In the genomic region with DNA sequence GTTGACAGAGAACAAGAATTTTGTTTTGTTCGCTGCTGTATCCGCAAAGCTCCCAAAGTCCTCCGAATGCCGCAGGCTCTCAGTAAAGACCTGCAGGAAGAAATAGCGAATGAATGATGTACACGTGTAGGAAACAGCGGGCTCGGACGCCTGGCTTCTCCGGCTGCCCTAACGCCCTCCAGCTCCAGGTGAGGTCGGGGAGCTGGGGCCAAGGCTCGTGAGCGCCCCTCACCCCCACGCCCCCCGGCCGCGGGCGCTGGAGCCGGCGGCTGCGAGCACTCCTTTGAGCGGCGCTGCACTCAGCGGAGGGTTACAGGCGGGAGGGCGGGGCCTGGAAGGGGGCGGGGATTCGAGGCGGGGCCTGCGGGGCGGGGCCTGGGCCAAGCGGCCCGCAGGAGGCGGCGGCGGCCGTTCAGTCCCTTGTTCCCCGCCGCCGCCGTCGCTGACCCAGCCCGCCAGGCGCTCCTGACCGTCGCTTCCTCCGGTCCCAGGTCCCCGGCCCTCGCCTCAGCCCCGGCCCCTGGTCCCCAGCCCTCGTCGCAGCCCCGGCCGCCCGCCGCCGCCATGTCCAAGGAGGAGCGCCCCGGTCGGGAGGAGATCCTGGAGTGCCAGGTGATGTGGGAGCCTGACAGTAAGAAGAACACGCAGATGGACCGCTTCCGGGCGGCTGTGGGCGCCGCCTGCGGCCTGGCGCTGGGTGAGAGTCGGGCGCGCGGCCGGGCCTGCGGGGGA, we compare ENCODE assay signal across 8 cellular contexts. TPM values are rescaled to one million over a fixed set of nuclear protein-coding genes. Genes with fewer than 3 reads are reported as not detected.
DNase-seq lines count a peak whose midpoint lies in the region; ATAC-seq, FAIRE-seq and TF ChIP-seq lines count a peak whose summit lies in the region.

A gene with protein sequence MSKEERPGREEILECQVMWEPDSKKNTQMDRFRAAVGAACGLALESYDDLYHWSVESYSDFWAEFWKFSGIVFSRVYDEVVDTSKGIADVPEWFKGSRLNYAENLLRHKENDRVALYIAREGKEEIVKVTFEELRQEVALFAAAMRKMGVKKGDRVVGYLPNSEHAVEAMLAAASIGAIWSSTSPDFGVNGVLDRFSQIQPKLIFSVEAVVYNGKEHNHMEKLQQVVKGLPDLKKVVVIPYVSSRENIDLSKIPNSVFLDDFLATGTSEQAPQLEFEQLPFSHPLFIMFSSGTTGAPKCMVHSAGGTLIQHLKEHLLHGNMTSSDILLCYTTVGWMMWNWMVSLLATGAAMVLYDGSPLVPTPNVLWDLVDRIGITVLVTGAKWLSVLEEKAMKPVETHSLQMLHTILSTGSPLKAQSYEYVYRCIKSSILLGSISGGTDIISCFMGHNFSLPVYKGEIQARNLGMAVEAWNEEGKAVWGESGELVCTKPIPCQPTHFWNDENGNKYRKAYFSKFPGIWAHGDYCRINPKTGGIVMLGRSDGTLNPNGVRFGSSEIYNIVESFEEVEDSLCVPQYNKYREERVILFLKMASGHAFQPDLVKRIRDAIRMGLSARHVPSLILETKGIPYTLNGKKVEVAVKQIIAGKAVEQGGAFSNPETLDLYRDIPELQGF (plus strand): TSS at position 415 of the 732 bp plus-strand sequence. CDS start 150 bp downstream, at position 565.

- no peak for FAIRE-seq in HTR-8/SVneo (lab: Jason Lieb, UNC)

- intact Hi-C loops in OCI-LY7 (cut with micrococcal nuclease; ENCODE audit: unreplicated experiment): loop anchor here (1.0 kb wide), 1 partner anchor 70 kb away; no protein-coding TSS in a partner anchor

- H3K27ac Mint-ChIP-seq in activated T-cell treated with anti-CD3 and anti-CD28 coated beads, Interleukin-2, amount 50 U/mL, for 24 hours: peak within 1 kb of the TSS; percentile 57

- H3K27ac ChIP-seq in OCI-LY7 (ENCODE audit: low read depth, low read length, poor library complexity, severe bottlenecking): no peak within 1 kb of the TSS
- H3K27ac ChIP-seq in muscle layer of duodenum (ENCODE audit: low read length): no peak within 1 kb of the TSS

- no peaks in the 10 kb centered on the region for H3K9me2 ChIP-seq in OCI-LY7 (ENCODE audit: insufficient read depth, low read length)

- TF ChIP-seq CTCF in OCI-LY7 (conservative IDR thresholded peaks at IDR 0.05; ENCODE audit: low read length): peak; percentile 33; the same call in 1 of the 2 replicates

- H3K4me1 ChIP-seq in OCI-LY7 (ENCODE audit: insufficient read depth, low read length, poor library complexity, severe bottlenecking) (peaks cover 3% of the 10 kb centered on the region), muscle layer of duodenum (ENCODE audit: control insufficient read depth in 1 of 2, insufficient read depth in 2 of 2, low read length in 2 of 2) (peaks cover 3 to 13% of the 10 kb centered on the region in 2 donors)

- H3K27me3 ChIP-seq in muscle layer of duodenum (ENCODE audit: low read depth, low read length): no peaks in the 10 kb centered on the region

- DNase-seq in D341Med (ENCODE audit: low spot score) (peak; percentile 98), HTR-8/SVneo (ENCODE audit: insufficient read length, low spot score) (peak; percentile 86), OCI-LY7 (ENCODE audit: low spot score) (peak; percentile 83)
- DNase-seq in activated T-cell treated with anti-CD3 and anti-CD28 coated beads, Interleukin-2, amount 50 U/mL, for 24 hours: peak; percentile 87
- DNase-seq in stimulated activated CD8-positive, alpha-beta memory T cell treated with anti-CD3 and anti-CD28 coated beads, Interleukin-7, amount 100 ng/mL, for 4 hours (ENCODE audit: low read depth in 2 of 2): peak; percentile 34 to 70

- BruUV-seq in OCI-LY7 (replicated peaks; lab: Mats Ljungman, UMichigan): no TSS peak

- no peaks in the 10 kb centered on the region for H3K79me2 ChIP-seq in OCI-LY7 (ENCODE audit: insufficient read depth, low read depth, low read length)

- ATAC-seq in GM21381 (IDR thresholded peaks at IDR 0.05; ENCODE audit: unreplicated experiment) (peak; percentile 95), esophagus mucosa (peak; percentile 96)

- H3K9me3 Mint-ChIP-seq in activated T-cell treated with anti-CD3 and anti-CD28 coated beads, Interleukin-2, amount 50 U/mL, for 24 hours: no peaks in the 10 kb centered on the region

- POLR2A ChIA-PET in OCI-LY7 (lab: Charles Lee): interaction anchor here (0.6 to 0.7 kb wide), 3 partner anchors 64 to 124 kb away, joined by 3 to 5 read pairs (median 3); no protein-coding TSS in a partner anchor

- CTCF ChIA-PET in OCI-LY7 (lab: Charles Lee; ENCODE audit: unreplicated experiment): no interaction called here

- H4K20me1 ChIP-seq in OCI-LY7 (ENCODE audit: insufficient read depth, low read length): no peaks in the 10 kb centered on the region

- H3K36me3 ChIP-seq in OCI-LY7 (ENCODE audit: insufficient read depth, low read length) (no peaks in the 10 kb centered on the region), muscle layer of duodenum (ENCODE audit: control insufficient read depth in 1 of 2, insufficient read depth in 2 of 2, low read length in 2 of 2) (no peaks in the 10 kb centered on the region)

- peaks cover 18% of the 10 kb centered on the region for H3K4me1 Mint-ChIP-seq in activated T-cell treated with anti-CD3 and anti-CD28 coated beads, Interleukin-2, amount 50 U/mL, for 24 hours (ENCODE audit: low read depth)

- peak within 1 kb of the TSS; percentile 85 for H3K4me3 ChIP-seq in OCI-LY7 (ENCODE audit: low read depth, low read length, poor library complexity, severe bottlenecking)
- peak within 1 kb of the TSS; percentile 81 to 87 for H3K4me3 ChIP-seq in muscle layer of duodenum (ENCODE audit: low read depth in 1 of 2, low read length in 2 of 2)

- peak within 1 kb of the TSS; percentile 90 for H3K4me2 ChIP-seq in OCI-LY7 (ENCODE audit: low read length)

- H3K9me3 ChIP-seq in OCI-LY7 (ENCODE audit: low read length) (peaks cover 19% of the 10 kb centered on the region), muscle layer of duodenum (ENCODE audit: control insufficient read depth in 1 of 2, low read length in 2 of 2) (no peaks in the 10 kb centered on the region)

- H3K36me3 Mint-ChIP-seq in activated T-cell treated with anti-CD3 and anti-CD28 coated beads, Interleukin-2, amount 50 U/mL, for 24 hours (ENCODE audit: low read depth): no peaks in the 10 kb centered on the region

- peak within 1 kb of the TSS; percentile 82 for H3K4me3 Mint-ChIP-seq in activated T-cell treated with anti-CD3 and anti-CD28 coated beads, Interleukin-2, amount 50 U/mL, for 24 hours

- H3K27me3 Mint-ChIP-seq in activated T-cell treated with anti-CD3 and anti-CD28 coated beads, Interleukin-2, amount 50 U/mL, for 24 hours: peaks cover 9% of the 10 kb centered on the region

- H2AFZ ChIP-seq in OCI-LY7 (ENCODE audit: low read length): peak within 1 kb of the TSS; percentile 91

RNA-seq across cellular contexts. Expression of the gene that starts here (rescaled TPM):
- total RNA-seq in OCI-LY7 (2014; rRNA removed; shearing (Covaris generic)): 10.2 and 12.0 TPM in 2 replicates
- 24.6 and 26.3 TPM in 2 replicates for total RNA-seq in OCI-LY7 (2022)
- 51.8 TPM for total RNA-seq in esophagus mucosa
